Comparison of ENCODE assay signal across 8 cellular contexts in genomic region chr10:43419997-43420368, GRCh38. TPM values are rescaled to one million over a fixed set of nuclear protein-coding genes. Genes with fewer than 3 reads are reported as not detected.
DNase-seq lines count a peak whose midpoint lies in the region; ATAC-seq lines count a peak whose summit lies in the region.

No MANE protein-coding gene starts in this region.

- H3K36me3 Mint-ChIP-seq in dendritic cell treated with granulocyte-macrophage colony-stimulating factor and Interleukin-4, amounts not matched to agents 40 ng/mL and 50 ng/mL, for 4 days (ENCODE audit: low read depth): no peaks in the 10 kb centered on the region
- no peaks in the 10 kb centered on the region for H3K36me3 Mint-ChIP-seq in naive thymus-derived CD8-positive, alpha-beta T cell

- H3K36me3 ChIP-seq in BLaER1: no peaks in the 10 kb centered on the region

- H3K4me1 ChIP-seq in BLaER1: peaks cover 50% of the 10 kb centered on the region

- ATAC-seq in naive thymus-derived CD8-positive, alpha-beta T cell: no peak
- ATAC-seq in HG03571 (IDR thresholded peaks at IDR 0.05; ENCODE audit: unreplicated experiment): no peak
- ATAC-seq in HG03457 (IDR thresholded peaks at IDR 0.05; ENCODE audit: unreplicated experiment): no peak

- H3K9me3 ChIP-seq in BLaER1: peaks cover 9% of the 10 kb centered on the region

- H3K9ac ChIP-seq in BLaER1: peak overlapping the region; percentile 90

- peaks cover 36% of the 10 kb centered on the region for H3K4me1 Mint-ChIP-seq in dendritic cell treated with granulocyte-macrophage colony-stimulating factor and Interleukin-4, amounts not matched to agents 40 ng/mL and 50 ng/mL, for 4 days (ENCODE audit: low read depth)
- peaks cover 14 to 45% (median 34%) of the 10 kb centered on the region in 4 donors for H3K4me1 Mint-ChIP-seq in naive thymus-derived CD8-positive, alpha-beta T cell

- H3K4me2 ChIP-seq in BLaER1: peak overlapping the region; percentile 94

- H3K27ac ChIP-seq in BLaER1: peak overlapping the region; percentile 96

- POLR2A ChIA-PET in naive thymus-derived CD8-positive, alpha-beta T cell (lab: Charles Lee): interaction anchor here (0.7 to 4.9 kb wide), 13 partner anchors 9 to 154 kb away, joined by 3 to 49 read pairs (median 4); partner anchors contain the start of genes HNRNPF, ZNF239 and ZNF487

- H3K27me3 ChIP-seq in BLaER1: no peaks in the 10 kb centered on the region

- peak overlapping the region; percentile 69 for H3K4me3 ChIP-seq in BLaER1
- H3K4me3 ChIP-seq in Jurkat, Clone E6-1 (ENCODE audit: low read length): peak overlapping the region; percentile 64

- H4K20me1 ChIP-seq in BLaER1: no peaks in the 10 kb centered on the region

- DNase-seq in Jurkat, Clone E6-1 (ENCODE audit: low read depth, low spot score): no peak
- DNase-seq in naive thymus-derived CD8-positive, alpha-beta T cell: no peak
- DNase-seq in NOMO-1 treated with dmso at 0.1 percent for 144 hours (lab: John Stamatoyannopoulos, UW; ENCODE audit: unreplicated experiment) (no peak), GF-D8 (lab: John Stamatoyannopoulos, UW) (no peak)

- H3K27me3 Mint-ChIP-seq in dendritic cell treated with granulocyte-macrophage colony-stimulating factor and Interleukin-4, amounts not matched to agents 40 ng/mL and 50 ng/mL, for 4 days: no peaks in the 10 kb centered on the region
- H3K27me3 Mint-ChIP-seq in naive thymus-derived CD8-positive, alpha-beta T cell: no peaks in the 10 kb centered on the region

- H3K4me3 Mint-ChIP-seq in dendritic cell treated with granulocyte-macrophage colony-stimulating factor and Interleukin-4, amounts not matched to agents 40 ng/mL and 50 ng/mL, for 4 days: peak overlapping the region; percentile 89
- H3K4me3 Mint-ChIP-seq in naive thymus-derived CD8-positive, alpha-beta T cell: peak overlapping the region; percentile 57 to 92 (median 83)

- no peaks in the 10 kb centered on the region for H3K9me3 Mint-ChIP-seq in dendritic cell treated with granulocyte-macrophage colony-stimulating factor and Interleukin-4, amounts not matched to agents 40 ng/mL and 50 ng/mL, for 4 days
- H3K9me3 Mint-ChIP-seq in naive thymus-derived CD8-positive, alpha-beta T cell: no peaks in the 10 kb centered on the region

- H3K27ac Mint-ChIP-seq in dendritic cell treated with granulocyte-macrophage colony-stimulating factor and Interleukin-4, amounts not matched to agents 40 ng/mL and 50 ng/mL, for 4 days: peak overlapping the region; percentile 100
- peak overlapping the region; percentile 87 to 98 (median 96) for H3K27ac Mint-ChIP-seq in naive thymus-derived CD8-positive, alpha-beta T cell

- intact Hi-C loops in dendritic cell treated with granulocyte-macrophage colony-stimulating factor and Interleukin-4, amounts not matched to agents 40 ng/mL and 50 ng/mL, for 4 days (cut with micrococcal nuclease): loop anchor here (1.0 kb wide), 2 partner anchors 11 to 16 kb away; partner anchors contain the start of gene HNRNPF

RNA-seq across cellular contexts. Expression of gene HNRNPF, which starts 11.0 kb away (rescaled TPM):
- 315 TPM for polyA plus RNA-seq in Jurkat, Clone E6-1 (2012; ENCODE audit: insufficient read depth, insufficient read length)
- total RNA-seq in naive thymus-derived CD8-positive, alpha-beta T cell: 100 to 1,000 TPM; 155 to 168 TPM
- 100 to 1,000 TPM; 160 to 202 (median 174) TPM for polyA plus RNA-seq in naive thymus-derived CD8-positive, alpha-beta T cell

RNA-seq across cellular contexts. Expression of gene ZNF487, which starts 16.9 kb away (rescaled TPM):
- polyA plus RNA-seq in Jurkat, Clone E6-1 (2012; ENCODE audit: insufficient read depth, insufficient read length): 3.0 TPM
- 1 to 10 TPM; 4.4 to 5.4 TPM for total RNA-seq in naive thymus-derived CD8-positive, alpha-beta T cell
- 1 to 10 TPM; 4.0 to 6.0 (median 5.1) TPM for polyA plus RNA-seq in naive thymus-derived CD8-positive, alpha-beta T cell

RNA-seq across cellular contexts. Expression of gene FXYD4, which starts 48.5 kb away (rescaled TPM):
- polyA plus RNA-seq in Jurkat, Clone E6-1 (2012; ENCODE audit: insufficient read depth, insufficient read length): not detected
- total RNA-seq in naive thymus-derived CD8-positive, alpha-beta T cell: not detected
- not detected for polyA plus RNA-seq in naive thymus-derived CD8-positive, alpha-beta T cell
